ENCODE assay signal across 2 cellular contexts in genomic region chrX:72559655-72560054, GRCh38. TPM values are rescaled to one million over a fixed set of nuclear protein-coding genes. Genes with fewer than 3 reads are reported as not detected.
DNase-seq lines count a peak whose midpoint lies in the region; TF ChIP-seq lines count a peak whose summit lies in the region.
"Not testable (repeated sequence)": the region's sequence is repeated elsewhere in the genome, so short reads cannot be mapped to it uniquely, and the experiment has no call there.

No MANE protein-coding gene starts in this region.

- H3K4me3 Mint-ChIP-seq in chondrocyte (ENCODE audit: unreplicated experiment); glutamatergic neuron (ENCODE audit: unreplicated experiment): not testable (repeated sequence)

- H3K9me3 Mint-ChIP-seq in chondrocyte (ENCODE audit: low read depth); glutamatergic neuron (ENCODE audit: unreplicated experiment): not testable (repeated sequence)

- not testable (repeated sequence) for H3K27ac Mint-ChIP-seq in chondrocyte (ENCODE audit: unreplicated experiment)
- peak overlapping the region; percentile 72 for H3K27ac Mint-ChIP-seq in glutamatergic neuron (ENCODE audit: unreplicated experiment)

- not testable (repeated sequence) for H3K27me3 Mint-ChIP-seq in chondrocyte (ENCODE audit: low read depth); glutamatergic neuron (ENCODE audit: unreplicated experiment)

- not testable (repeated sequence) for H3K36me3 Mint-ChIP-seq in chondrocyte (ENCODE audit: low read depth)
- H3K36me3 Mint-ChIP-seq in glutamatergic neuron (ENCODE audit: unreplicated experiment): peaks cover 17% of the 10 kb centered on the region

- H3K4me1 Mint-ChIP-seq in chondrocyte (ENCODE audit: low read depth): peaks cover 13% of the 10 kb centered on the region
- H3K4me1 Mint-ChIP-seq in glutamatergic neuron (ENCODE audit: low read depth, unreplicated experiment): not testable (repeated sequence)

- TF ChIP-seq CTCF in chondrocyte (IDR thresholded peaks at IDR 0.05); glutamatergic neuron (IDR thresholded peaks at IDR 0.05; ENCODE audit: partially characterized antibody, unreplicated experiment): not testable (repeated sequence)

- peak; percentile 86 for DNase-seq in chondrocyte (ENCODE audit: low spot score)
- DNase-seq in glutamatergic neuron: peak; percentile 13

RNA-seq across cellular contexts. Expression of gene HDAC8, which starts 13.0 kb away (rescaled TPM):
- total RNA-seq in chondrocyte (22.2 to 35.1 TPM (median 23.0 TPM) in 3 replicates), glutamatergic neuron (ENCODE audit: unreplicated experiment) (49.0 TPM)
